ENCODE assay signal across 9 cellular contexts in genomic region chr4:180664766-180665368, GRCh38.
A peak's percentile ranks its signal among the peaks of the same experiment; 100 is the strongest.
DNase-seq lines count a peak whose midpoint lies in the region; ATAC-seq, FAIRE-seq and TF ChIP-seq lines count a peak whose summit lies in the region.
"Had no signal": no experiment of that assay in that cellular context is flagged by ENCODE, and none has a peak within 500 bp of the region (broad histone marks: within the 10 kb centered on the region; RNA-seq: fewer than 3 reads in every experiment).

No MANE protein-coding gene starts in this region.

- no peaks in the 10 kb centered on the region for H3K9me3 ChIP-seq in H1 (ENCODE audit: insufficient read depth in 2 of 2, low read depth in 1 of 2, low read length in 1 of 2)

- TF ChIP-seq RAD21 in H1 (IDR thresholded peaks at IDR 0.05 in 1 of 2, conservative IDR thresholded peaks at IDR 0.05 in 1 of 2; ENCODE audit: low read depth in 2 of 2, low read length in 2 of 2), result peak; percentile 84

- H3K4ac ChIP-seq in H1 (replicated peaks; ENCODE audit: insufficient read length, low read depth, low read length), result no peak overlapping the region

- DNase-seq in Caki2 (ENCODE audit: low read depth), result peak; percentile 60
- peak; percentile 55 for DNase-seq in NCI-H2196 (lab: John Stamatoyannopoulos, UW; ENCODE audit: unreplicated experiment)
- DNase-seq in WTC11 (ENCODE audit: low spot score), result peak; percentile 74
- peak; percentile 17 to 77 for DNase-seq in H1 (ENCODE audit: low read depth in 1 of 2, low spot score in 2 of 2)
- DNase-seq in mesothelial cell of epicardium (ENCODE audit: low spot score in 2 of 2, unreplicated experiment in 2 of 2), result peak; percentile 38 to 74
- peak in 35 of 49 donors; percentile 1 to 77 (median 44) for DNase-seq in substantia nigra (lab: John Stamatoyannopoulos, UW)

- POLR2A ChIA-PET in WTC11 (lab: Charles Lee), result interaction anchor here (0.7 kb wide), 1 partner anchor 868 kb away, joined by 5 read pairs; no protein-coding TSS in a partner anchor
- POLR2A ChIA-PET in H1 (lab: Charles Lee; ENCODE audit: partially characterized antibody), result interaction anchor here (0.6 kb wide), 1 partner anchor 733 kb away, joined by 4 read pairs; no protein-coding TSS in a partner anchor

- H3K36me3 Mint-ChIP-seq in WTC11 (no peaks in the 10 kb centered on the region), mesothelial cell of epicardium (no peaks in the 10 kb centered on the region)

- H4K20me1 ChIP-seq in H1 (replicated peaks in 1 of 2; ENCODE audit: control insufficient read depth in 1 of 2, insufficient read depth in 2 of 2, low read length in 2 of 2), result no peaks in the 10 kb centered on the region

- H3K9me3 Mint-ChIP-seq in WTC11 (peaks cover 5% of the 10 kb centered on the region; the same call in 1 of the 2 replicates), mesothelial cell of epicardium (no peaks in the 10 kb centered on the region)
- H3K9me3 Mint-ChIP-seq: dendritic cell treated with granulocyte-macrophage colony-stimulating factor and Interleukin-4, amounts not matched to agents 40 ng/mL and 50 ng/mL, for 4 days had no signal

- no peak overlapping the region for H3K27ac ChIP-seq in H1 (ENCODE audit: low read depth, low read length)
- H3K27ac ChIP-seq in substantia nigra (ENCODE audit: low read depth, low read length, poor library complexity, severe bottlenecking), result no peak overlapping the region

- no peak overlapping the region for H3K14ac ChIP-seq in H1 (ENCODE audit: insufficient read length)

- CTCF ChIA-PET in WTC11 (lab: Charles Lee), result interaction anchor here (0.6 to 1.8 kb wide), 32 partner anchors 10 to 976 kb away, joined by 3 to 11 read pairs (median 4); no protein-coding TSS in a partner anchor
- CTCF ChIA-PET in H1 (lab: Charles Lee; ENCODE audit: partially characterized antibody), result interaction anchor here (0.6 to 6.1 kb wide), 48 partner anchors 10 to 1279 kb away, joined by 3 to 50 read pairs (median 3); no protein-coding TSS in a partner anchor

- no peak overlapping the region for H2BK5ac ChIP-seq in H1 (ENCODE audit: low read depth, low read length)

- no peak overlapping the region for H4K5ac ChIP-seq in H1 (ENCODE audit: insufficient read length, low read depth, low read length)

- H3K27me3 Mint-ChIP-seq in WTC11 (ENCODE audit: low read depth), result no peaks in the 10 kb centered on the region
- H3K27me3 Mint-ChIP-seq in mesothelial cell of epicardium (ENCODE audit: low read depth), result no peaks in the 10 kb centered on the region
- H3K27me3 Mint-ChIP-seq: dendritic cell treated with granulocyte-macrophage colony-stimulating factor and Interleukin-4, amounts not matched to agents 40 ng/mL and 50 ng/mL, for 4 days had no signal

- no peak overlapping the region for H3K56ac ChIP-seq in H1 (replicated peaks; ENCODE audit: insufficient read length, low read depth, low read length)

- H3K36me3 ChIP-seq in H1 (ENCODE audit: control insufficient read depth in 2 of 4, insufficient read depth in 4 of 4, low read length in 3 of 4), result no peaks in the 10 kb centered on the region

- H3K18ac ChIP-seq in H1 (ENCODE audit: extremely low read depth, low read length), result no peak overlapping the region

- peak; percentile 79 for FAIRE-seq in H1 (lab: Jason Lieb, UNC)

- no peak overlapping the region for H4K91ac ChIP-seq in H1 (replicated peaks; ENCODE audit: insufficient read length, low read length)

- H3K4me1 Mint-ChIP-seq in WTC11 (peaks cover 13% of the 10 kb centered on the region), mesothelial cell of epicardium (peaks cover 17% of the 10 kb centered on the region)

- H3K23me2 ChIP-seq in H1 (ENCODE audit: low read depth, low read length), result no peaks in the 10 kb centered on the region

- no peak overlapping the region for H2BK12ac ChIP-seq in H1 (ENCODE audit: low read depth, low read length)

- no peak for TF ChIP-seq EP300 in H1 (IDR thresholded peaks at IDR 0.05; ENCODE audit: borderline replicate concordance in 1 of 2, low read depth in 2 of 2, low read length in 2 of 2)

- H4K8ac ChIP-seq in H1 (ENCODE audit: extremely low read depth, insufficient read depth, low read length), result no peak overlapping the region

- no peak for TF ChIP-seq POLR2A in H1 (IDR thresholded peaks at IDR 0.05; ENCODE audit: control extremely low read depth in 1 of 2, low read depth in 2 of 2, low read length in 2 of 2)

- H3K23ac ChIP-seq in H1 (ENCODE audit: insufficient read length), result no peak overlapping the region

- in situ Hi-C loops in Caki2 (cut with HindIII; ENCODE audit: low pct_unique_long_range_greater_than_20kb, low sequenced_read_pairs), result no loop called here

- H3K4me2 ChIP-seq in H1 (ENCODE audit: insufficient read depth in 1 of 2, low read depth in 2 of 2, low read length in 2 of 2), result no peak overlapping the region

- TF ChIP-seq CTCF in WTC11 (IDR thresholded peaks at IDR 0.05), result peak; percentile 73
- TF ChIP-seq CTCF in H1 (IDR thresholded peaks at IDR 0.05; ENCODE audit: control extremely low read depth in 1 of 3, insufficient read depth in 1 of 3, low read depth in 1 of 3, low read length in 3 of 3), result peak in 2 of 3 experiments; percentile 68 to 72; a peak in 2 of 4 replicates
- peak; percentile 89 for TF ChIP-seq CTCF in mesothelial cell of epicardium (IDR thresholded peaks at IDR 0.05; ENCODE audit: unreplicated experiment)

- no peak overlapping the region for H3K4me3 ChIP-seq in H1 (ENCODE audit: extremely low read depth in 1 of 4, insufficient read depth in 2 of 4, low read depth in 3 of 4, low read length in 4 of 4)

- H3K4me1 ChIP-seq in H1 (replicated peaks in 1 of 4; ENCODE audit: control insufficient read depth in 3 of 4, insufficient read depth in 4 of 4, low read length in 3 of 4), result peaks cover 0 to 4% (median 0%) of the 10 kb centered on the region in 4 experiments; a peak in 2 of 7 replicates

- H2AFZ ChIP-seq in H1 (ENCODE audit: low read length), result no peak overlapping the region

- no peaks in the 10 kb centered on the region for H3K79me1 ChIP-seq in H1 (ENCODE audit: low read depth, low read length)

- H2BK20ac ChIP-seq in H1 (ENCODE audit: low read length), result no peak overlapping the region

- 40% methylated on average over 5 of the region's 5 CpGs; no CpG with 5 or more reads in 1 of the 2 experiments for WGBS in H1 (ENCODE audit: extremely low coverage in 1 of 2, insufficient coverage in 1 of 2, insufficient read length in 1 of 2, insufficient replicate concordance in 2 of 2, low coverage in 1 of 2, low lambda C conversion rate in 2 of 2, missing lambda C conversion rate in 1 of 2), 2 experiments

- no peak overlapping the region for H2BK120ac ChIP-seq in H1 (replicated peaks; ENCODE audit: low read depth, low read length)

- H2AK5ac ChIP-seq in H1 (ENCODE audit: low read depth, low read length), result no peak overlapping the region

- H3K4me3 Mint-ChIP-seq in WTC11, result no peak overlapping the region
- H3K4me3 Mint-ChIP-seq in mesothelial cell of epicardium, result no peak overlapping the region
- H3K4me3 Mint-ChIP-seq: dendritic cell treated with granulocyte-macrophage colony-stimulating factor and Interleukin-4, amounts not matched to agents 40 ng/mL and 50 ng/mL, for 4 days had no signal

- peak; percentile 64 for ATAC-seq in GM19324 (IDR thresholded peaks at IDR 0.05; ENCODE audit: low FRiP score, unreplicated experiment)
- peak; percentile 83 for ATAC-seq in HG03280 (IDR thresholded peaks at IDR 0.05; ENCODE audit: unreplicated experiment)
- peak; percentile 72 for ATAC-seq in WTC11

- no peak overlapping the region for H3K9ac ChIP-seq in H1 (replicated peaks in 1 of 4; ENCODE audit: extremely low read depth in 1 of 4, low read depth in 3 of 4, low read length in 3 of 4)

- no peaks in the 10 kb centered on the region for H3K27me3 ChIP-seq in H1 (replicated peaks in 1 of 4; ENCODE audit: control insufficient read depth in 3 of 4, extremely low read depth in 1 of 4, insufficient read depth in 3 of 4, low read length in 3 of 4)

- no peak overlapping the region for H2BK15ac ChIP-seq in H1 (ENCODE audit: low read length)

- H3K27ac Mint-ChIP-seq in WTC11, result no peak overlapping the region
- H3K27ac Mint-ChIP-seq in mesothelial cell of epicardium, result no peak overlapping the region
- H3K27ac Mint-ChIP-seq: dendritic cell treated with granulocyte-macrophage colony-stimulating factor and Interleukin-4, amounts not matched to agents 40 ng/mL and 50 ng/mL, for 4 days had no signal

- no peaks in the 10 kb centered on the region for H3K79me2 ChIP-seq in H1 (ENCODE audit: control insufficient read depth in 1 of 2, insufficient read depth in 2 of 2, low read length in 2 of 2)

TF ChIP-seq in WTC11, 78 proteins besides CTCF, POLR2A, EP300 and RAD21 (continues in another document):
- TF ChIP-seq CDX4 (CRISPR knock-in tag; IDR thresholded peaks at IDR 0.05; ENCODE audit: borderline replicate concordance) (no peak), NFATC4 (CRISPR knock-in tag; IDR thresholded peaks at IDR 0.05) (no peak)

TF ChIP-seq in H1, 55 proteins besides CTCF, POLR2A, EP300 and RAD21 (continues in another document):
- TF ChIP-seq CBX8 (IDR thresholded peaks at IDR 0.05; ENCODE audit: borderline replicate concordance, low read depth, low read length) (no peak), TEAD4 (IDR thresholded peaks at IDR 0.05; ENCODE audit: low read depth, low read length) (no peak), JUND (IDR thresholded peaks at IDR 0.05; ENCODE audit: low read length) (no peak), SIN3A (conservative IDR thresholded peaks at IDR 0.05 in 1 of 2, IDR thresholded peaks at IDR 0.05 in 1 of 2; ENCODE audit: low read depth in 1 of 2, low read length in 2 of 2) (no peak), ZNF274 (IDR thresholded peaks at IDR 0.05; ENCODE audit: borderline replicate concordance, extremely low read depth, low read length) (no peak), SP1 (IDR thresholded peaks at IDR 0.05; ENCODE audit: low read depth, low read length) (no peak), BCL11A (IDR thresholded peaks at IDR 0.05; ENCODE audit: low read depth in 2 of 2, low read length in 2 of 2) (no peak), POLR2AphosphoS5 (IDR thresholded peaks at IDR 0.05; ENCODE audit: low read depth, low read length) (no peak)
- TF ChIP-seq, protein P1, sequence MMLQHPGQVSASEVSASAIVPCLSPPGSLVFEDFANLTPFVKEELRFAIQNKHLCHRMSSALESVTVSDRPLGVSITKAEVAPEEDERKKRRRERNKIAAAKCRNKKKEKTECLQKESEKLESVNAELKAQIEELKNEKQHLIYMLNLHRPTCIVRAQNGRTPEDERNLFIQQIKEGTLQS (IDR thresholded peaks at IDR 0.05; ENCODE audit: insufficient read depth, low read depth, low read length), result no peak
- TF ChIP-seq, protein P2, sequence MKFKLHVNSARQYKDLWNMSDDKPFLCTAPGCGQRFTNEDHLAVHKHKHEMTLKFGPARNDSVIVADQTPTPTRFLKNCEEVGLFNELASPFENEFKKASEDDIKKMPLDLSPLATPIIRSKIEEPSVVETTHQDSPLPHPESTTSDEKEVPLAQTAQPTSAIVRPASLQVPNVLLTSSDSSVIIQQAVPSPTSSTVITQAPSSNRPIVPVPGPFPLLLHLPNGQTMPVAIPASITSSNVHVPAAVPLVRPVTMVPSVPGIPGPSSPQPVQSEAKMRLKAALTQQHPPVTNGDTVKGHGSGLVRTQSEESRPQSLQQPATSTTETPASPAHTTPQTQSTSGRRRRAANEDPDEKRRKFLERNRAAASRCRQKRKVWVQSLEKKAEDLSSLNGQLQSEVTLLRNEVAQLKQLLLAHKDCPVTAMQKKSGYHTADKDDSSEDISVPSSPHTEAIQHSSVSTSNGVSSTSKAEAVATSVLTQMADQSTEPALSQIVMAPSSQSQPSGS (IDR thresholded peaks at IDR 0.05; ENCODE audit: low read length), result no peak
